ENCODE assay signal across 14 cellular contexts in genomic region chr1:116203936-116204335, GRCh38.
"Had no signal": no experiment of that assay in that cellular context is flagged by ENCODE, and none has a peak within 500 bp of the region (broad histone marks: within the 10 kb centered on the region; RNA-seq: fewer than 3 reads in every experiment).

No MANE protein-coding gene starts in this region.

- H3K27ac ChIP-seq: gastroesophageal sphincter, heart left ventricle, upper lobe of left lung had no signal

- H3K36me3 ChIP-seq: gastroesophageal sphincter, heart left ventricle, upper lobe of left lung had no signal

- H3K4me3 ChIP-seq: body of pancreas, gastroesophageal sphincter, heart left ventricle, upper lobe of left lung had no signal

- H3K27me3 ChIP-seq: body of pancreas, heart left ventricle, upper lobe of left lung had no signal

- DNase-seq: activated B cell treated with CpG ODN at 0.5 μM for 24 hours; activated CD4-positive, alpha-beta memory T cell treated with anti-CD3 and anti-CD28 coated beads, Interleukin-2, amount 10 ng/mL, durations not matched to agents 7 days and 5 days; activated CD4-positive, alpha-beta T cell treated with anti-CD3 and anti-CD28 coated beads for 48 hours; activated CD8-positive, alpha-beta memory T cell treated with anti-CD3 and anti-CD28 coated beads, Interleukin-2, amount 10 ng/mL, durations not matched to agents 7 days and 5 days; activated naive CD4-positive, alpha-beta T cell treated with anti-CD3 and anti-CD28 coated beads for 36 hours; activated T-cell treated with anti-CD3 and anti-CD28 coated beads, Interleukin-2, amount 50 U/mL, for 1 hour; effector memory CD8-positive, alpha-beta T cell; heart left ventricle; immature natural killer cell; left ventricle myocardium superior; nephron progenitor cell; upper lobe of left lung had no signal

- H3K4me1 ChIP-seq: gastroesophageal sphincter, heart left ventricle, upper lobe of left lung had no signal

- H3K9me3 ChIP-seq: body of pancreas, upper lobe of left lung had no signal
